13 cellular contexts compared by ENCODE assay signal in genomic region chrX:13897571-13897970, GRCh38.
"Had no signal": no experiment of that assay in that cellular context is flagged by ENCODE, and none has a peak within 500 bp of the region (broad histone marks: within the 10 kb centered on the region; RNA-seq: fewer than 3 reads in every experiment).

No MANE protein-coding gene starts in this region.

- H3K4me1 Mint-ChIP-seq: activated CD4-positive, alpha-beta T cell treated with anti-CD3 and anti-CD28 coated beads, Interleukin-2, amount 10 ng/mL, durations not matched to agents 7 days and 5 days; activated naive CD8-positive, alpha-beta T cell treated with anti-CD3 and anti-CD28 coated beads, Interleukin-2, amount 10 ng/mL, durations not matched to agents 7 days and 5 days; stimulated activated naive CD8-positive, alpha-beta T cell treated with anti-CD3 and anti-CD28 coated beads, Interleukin-15, amount 100 ng/mL, for 72 hours had no signal

- H3K4me1 ChIP-seq: upper lobe of right lung had no signal

- H3K27me3 Mint-ChIP-seq: activated CD4-positive, alpha-beta T cell treated with anti-CD3 and anti-CD28 coated beads, Interleukin-2, amount 10 ng/mL, durations not matched to agents 7 days and 5 days; activated naive CD8-positive, alpha-beta T cell treated with anti-CD3 and anti-CD28 coated beads, Interleukin-2, amount 10 ng/mL, durations not matched to agents 7 days and 5 days; stimulated activated naive CD8-positive, alpha-beta T cell treated with anti-CD3 and anti-CD28 coated beads, Interleukin-15, amount 100 ng/mL, for 72 hours had no signal

- H2AFZ ChIP-seq: neural progenitor cell had no signal

- H3K4me3 Mint-ChIP-seq: activated CD4-positive, alpha-beta T cell treated with anti-CD3 and anti-CD28 coated beads, Interleukin-2, amount 10 ng/mL, durations not matched to agents 7 days and 5 days; activated naive CD8-positive, alpha-beta T cell treated with anti-CD3 and anti-CD28 coated beads, Interleukin-2, amount 10 ng/mL, durations not matched to agents 7 days and 5 days; mesothelial cell of epicardium; neural progenitor cell; stimulated activated naive CD8-positive, alpha-beta T cell treated with anti-CD3 and anti-CD28 coated beads, Interleukin-15, amount 100 ng/mL, for 72 hours had no signal

- FAIRE-seq: colon had no signal

- H3K9me3 Mint-ChIP-seq: activated CD4-positive, alpha-beta T cell treated with anti-CD3 and anti-CD28 coated beads, Interleukin-2, amount 10 ng/mL, durations not matched to agents 7 days and 5 days; activated naive CD8-positive, alpha-beta T cell treated with anti-CD3 and anti-CD28 coated beads, Interleukin-2, amount 10 ng/mL, durations not matched to agents 7 days and 5 days; stimulated activated naive CD8-positive, alpha-beta T cell treated with anti-CD3 and anti-CD28 coated beads, Interleukin-15, amount 100 ng/mL, for 72 hours had no signal

- H3K4me3 ChIP-seq: cardiac muscle cell, neural progenitor cell, ovary, thoracic aorta, upper lobe of right lung had no signal

- H3K36me3 Mint-ChIP-seq: activated naive CD8-positive, alpha-beta T cell treated with anti-CD3 and anti-CD28 coated beads, Interleukin-2, amount 10 ng/mL, durations not matched to agents 7 days and 5 days; mesothelial cell of epicardium had no signal

- H3K4me2 ChIP-seq: neural progenitor cell had no signal

- H3K9ac ChIP-seq: neural progenitor cell had no signal

- H3K9me3 ChIP-seq: ovary, thoracic aorta, upper lobe of right lung had no signal

- DNase-seq: activated CD4-positive, CD25-positive, alpha-beta regulatory T cell; activated gamma-delta T cell treated with Interleukin-2 at 50 U/mL for 16 hours; activated naive CD8-positive, alpha-beta T cell treated with anti-CD3 and anti-CD28 coated beads, Interleukin-2, amount 10 ng/mL, durations not matched to agents 7 days and 5 days; aorta; ovary; upper lobe of right lung had no signal

- H3K27ac ChIP-seq: cardiac muscle cell, neural progenitor cell, ovary, upper lobe of right lung had no signal

- H3K27me3 ChIP-seq: cardiac muscle cell, neural progenitor cell, ovary, upper lobe of right lung had no signal

- H3K36me3 ChIP-seq: cardiac muscle cell, neural progenitor cell, ovary, thoracic aorta, upper lobe of right lung had no signal

- H3K27ac Mint-ChIP-seq: activated CD4-positive, alpha-beta T cell treated with anti-CD3 and anti-CD28 coated beads, Interleukin-2, amount 10 ng/mL, durations not matched to agents 7 days and 5 days; activated naive CD8-positive, alpha-beta T cell treated with anti-CD3 and anti-CD28 coated beads, Interleukin-2, amount 10 ng/mL, durations not matched to agents 7 days and 5 days; mesothelial cell of epicardium; neural progenitor cell; stimulated activated naive CD8-positive, alpha-beta T cell treated with anti-CD3 and anti-CD28 coated beads, Interleukin-15, amount 100 ng/mL, for 72 hours had no signal
